In the genomic region with DNA sequence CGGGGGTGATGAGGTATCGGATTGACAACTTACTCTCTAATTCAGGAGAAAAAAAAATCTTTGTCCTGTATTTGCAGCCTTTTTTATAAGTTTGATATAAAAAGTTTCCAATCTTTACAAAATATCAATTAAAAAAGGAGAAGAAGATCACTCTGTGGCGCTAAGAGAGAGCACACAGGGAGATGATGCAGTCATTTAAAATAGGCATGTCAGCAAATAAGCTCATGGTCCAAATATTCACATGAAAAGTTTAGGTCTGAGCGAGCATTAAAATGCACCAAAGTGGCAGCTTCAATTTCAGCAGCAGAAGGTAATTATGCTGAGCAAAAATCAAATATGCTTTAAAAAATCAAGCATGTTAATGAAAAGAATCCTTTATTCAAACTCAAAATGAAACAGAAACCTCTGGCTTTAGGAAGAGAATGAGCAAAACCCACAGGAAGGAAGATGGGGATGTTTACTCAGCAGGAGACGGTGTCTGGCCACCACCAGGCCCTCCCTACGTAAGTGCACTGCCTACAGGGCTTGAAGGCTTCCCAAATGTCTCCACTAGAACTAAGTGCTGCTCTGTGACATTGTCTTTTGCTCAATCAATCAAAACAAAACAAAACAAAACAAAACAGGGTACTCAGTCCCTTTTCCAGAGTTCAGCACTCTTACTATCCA, we compare ENCODE assay signal across 14 cellular contexts.
A peak's percentile ranks its signal among the peaks of the same experiment; 100 is the strongest.
DNase-seq lines count a peak whose midpoint lies in the region; ATAC-seq and TF ChIP-seq lines count a peak whose summit lies in the region.
"Had no signal": no experiment of that assay in that cellular context is flagged by ENCODE, and none has a peak within 500 bp of the region (broad histone marks: within the 10 kb centered on the region; RNA-seq: fewer than 3 reads in every experiment).

No MANE protein-coding gene starts in this region.

- no peaks in the 10 kb centered on the region for H3K36me3 Mint-ChIP-seq in stimulated activated naive CD8-positive, alpha-beta T cell treated with anti-CD3 and anti-CD28 coated beads, Interleukin-15, Interleukin-2, amounts not matched to agents 100 ng/mL and 50 ng/mL, for 24 hours (ENCODE audit: low read depth)
- no peaks in the 10 kb centered on the region for H3K36me3 Mint-ChIP-seq in WTC11
- H3K36me3 Mint-ChIP-seq: memory B cell had no signal

- H3K27me3 Mint-ChIP-seq in stimulated activated naive CD8-positive, alpha-beta T cell treated with anti-CD3 and anti-CD28 coated beads, Interleukin-15, Interleukin-2, amounts not matched to agents 100 ng/mL and 50 ng/mL, for 24 hours: no peaks in the 10 kb centered on the region
- H3K27me3 Mint-ChIP-seq in WTC11 (ENCODE audit: low read depth): no peaks in the 10 kb centered on the region
- H3K27me3 Mint-ChIP-seq: activated CD4-positive, alpha-beta memory T cell treated with anti-CD3 and anti-CD28 coated beads, Interleukin-2, amount 10 ng/mL, durations not matched to agents 7 days and 5 days; B cell; memory B cell had no signal

- POLR2A ChIA-PET in WTC11 (lab: Charles Lee): no interaction called here

- peak overlapping the region; percentile 10 to 53 for H3K27ac ChIP-seq in left lung
- H3K27ac ChIP-seq in upper lobe of right lung: no peak overlapping the region

- H3K27me3 ChIP-seq in left lung (no peaks in the 10 kb centered on the region), upper lobe of right lung (no peaks in the 10 kb centered on the region)

- no peaks in the 10 kb centered on the region for H3K4me1 ChIP-seq in left lung
- no peaks in the 10 kb centered on the region for H3K4me1 ChIP-seq in upper lobe of right lung

- H3K4me3 Mint-ChIP-seq in stimulated activated naive CD8-positive, alpha-beta T cell treated with anti-CD3 and anti-CD28 coated beads, Interleukin-15, Interleukin-2, amounts not matched to agents 100 ng/mL and 50 ng/mL, for 24 hours: no peak overlapping the region
- no peak overlapping the region for H3K4me3 Mint-ChIP-seq in WTC11
- H3K4me3 Mint-ChIP-seq: activated CD4-positive, alpha-beta memory T cell treated with anti-CD3 and anti-CD28 coated beads, Interleukin-2, amount 10 ng/mL, durations not matched to agents 7 days and 5 days; B cell; memory B cell had no signal

- peaks cover 5% of the 10 kb centered on the region for H3K4me1 Mint-ChIP-seq in stimulated activated naive CD8-positive, alpha-beta T cell treated with anti-CD3 and anti-CD28 coated beads, Interleukin-15, Interleukin-2, amounts not matched to agents 100 ng/mL and 50 ng/mL, for 24 hours (ENCODE audit: low read depth)
- peaks cover 12% of the 10 kb centered on the region for H3K4me1 Mint-ChIP-seq in WTC11

- no peak for ATAC-seq in stimulated activated naive CD8-positive, alpha-beta T cell treated with anti-CD3 and anti-CD28 coated beads, Interleukin-15, Interleukin-2, amounts not matched to agents 100 U/mL and 50 U/mL, for 24 hours
- ATAC-seq in WTC11 (peak; percentile 69), left lung (peak; percentile 79), upper lobe of right lung (peak; percentile 66)

- DNase-seq in stimulated activated naive CD8-positive, alpha-beta T cell treated with anti-CD3 and anti-CD28 coated beads, Interleukin-15, Interleukin-2, amounts not matched to agents 100 U/mL and 50 U/mL, for 24 hours: no peak
- DNase-seq in WTC11 (ENCODE audit: low spot score) (no peak), left lung (no peak), upper lobe of right lung (no peak), NCI-H2171 treated with DMSO at 0.1 percent for 48 hours (lab: John Stamatoyannopoulos, UW) (no peak), Kasumi-1 (lab: John Stamatoyannopoulos, UW) (no peak)
- DNase-seq in stimulated activated CD4-positive, alpha-beta T cell treated with anti-CD3 and anti-CD28 coated beads, Interleukin-15, amount 100 ng/mL, for 24 hours: no peak
- DNase-seq: activated CD4-positive, alpha-beta memory T cell treated with anti-CD3 and anti-CD28 coated beads, Interleukin-2, amount 10 ng/mL, durations not matched to agents 7 days and 5 days; activated effector memory CD4-positive, alpha-beta T cell treated with Interleukin-2 at 50 U/mL for 16 hours; NCI-H2171; OCI-M1 had no signal

- TF ChIP-seq CTCF in WTC11 (IDR thresholded peaks at IDR 0.05) (no peak), left lung (IDR thresholded peaks at IDR 0.05) (no peak), upper lobe of right lung (IDR thresholded peaks at IDR 0.05) (no peak)

- CTCF ChIA-PET in WTC11 (lab: Charles Lee): interaction anchor here (0.6 kb wide), 1 partner anchor 1304 kb away, joined by 3 read pairs; no protein-coding TSS in a partner anchor

- intact Hi-C loops in left lung (cut with DNase I): no loop called here
- intact Hi-C loops in upper lobe of right lung (cut with DNase I): no loop called here

- H3K4me3 ChIP-seq in left lung (peak overlapping the region in 1 of 2 donors; percentile 14), upper lobe of right lung (no peak overlapping the region)

- no peaks in the 10 kb centered on the region for H3K9me3 Mint-ChIP-seq in stimulated activated naive CD8-positive, alpha-beta T cell treated with anti-CD3 and anti-CD28 coated beads, Interleukin-15, Interleukin-2, amounts not matched to agents 100 ng/mL and 50 ng/mL, for 24 hours
- H3K9me3 Mint-ChIP-seq in WTC11: no peaks in the 10 kb centered on the region
- H3K9me3 Mint-ChIP-seq: activated CD4-positive, alpha-beta memory T cell treated with anti-CD3 and anti-CD28 coated beads, Interleukin-2, amount 10 ng/mL, durations not matched to agents 7 days and 5 days had no signal

- H3K27ac Mint-ChIP-seq in stimulated activated naive CD8-positive, alpha-beta T cell treated with anti-CD3 and anti-CD28 coated beads, Interleukin-15, Interleukin-2, amounts not matched to agents 100 ng/mL and 50 ng/mL, for 24 hours: peak overlapping the region; percentile 17
- H3K27ac Mint-ChIP-seq in WTC11: no peak overlapping the region
- H3K27ac Mint-ChIP-seq: activated CD4-positive, alpha-beta memory T cell treated with anti-CD3 and anti-CD28 coated beads, Interleukin-2, amount 10 ng/mL, durations not matched to agents 7 days and 5 days; B cell; memory B cell had no signal

- no peaks in the 10 kb centered on the region for H3K9me3 ChIP-seq in left lung
- H3K9me3 ChIP-seq in upper lobe of right lung: no peaks in the 10 kb centered on the region

- H3K36me3 ChIP-seq in left lung (no peaks in the 10 kb centered on the region), upper lobe of right lung (no peaks in the 10 kb centered on the region)

TF ChIP-seq in WTC11, 78 proteins besides CTCF, POLR2A, EP300 and RAD21:
- TF ChIP-seq, protein P1, sequence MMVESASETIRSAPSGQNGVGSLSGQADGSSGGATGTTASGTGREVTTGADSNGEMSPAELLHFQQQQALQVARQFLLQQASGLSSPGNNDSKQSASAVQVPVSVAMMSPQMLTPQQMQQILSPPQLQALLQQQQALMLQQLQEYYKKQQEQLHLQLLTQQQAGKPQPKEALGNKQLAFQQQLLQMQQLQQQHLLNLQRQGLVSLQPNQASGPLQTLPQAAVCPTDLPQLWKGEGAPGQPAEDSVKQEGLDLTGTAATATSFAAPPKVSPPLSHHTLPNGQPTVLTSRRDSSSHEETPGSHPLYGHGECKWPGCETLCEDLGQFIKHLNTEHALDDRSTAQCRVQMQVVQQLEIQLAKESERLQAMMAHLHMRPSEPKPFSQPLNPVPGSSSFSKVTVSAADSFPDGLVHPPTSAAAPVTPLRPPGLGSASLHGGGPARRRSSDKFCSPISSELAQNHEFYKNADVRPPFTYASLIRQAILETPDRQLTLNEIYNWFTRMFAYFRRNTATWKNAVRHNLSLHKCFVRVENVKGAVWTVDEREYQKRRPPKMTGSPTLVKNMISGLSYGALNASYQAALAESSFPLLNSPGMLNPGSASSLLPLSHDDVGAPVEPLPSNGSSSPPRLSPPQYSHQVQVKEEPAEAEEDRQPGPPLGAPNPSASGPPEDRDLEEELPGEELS (CRISPR knock-in tag; IDR thresholded peaks at IDR 0.05): no peak
- TF ChIP-seq GABPB1 (CRISPR knock-in tag; IDR thresholded peaks at IDR 0.05): no peak
- TF ChIP-seq ZNF396 (CRISPR knock-in tag; IDR thresholded peaks at IDR 0.05; ENCODE audit: borderline replicate concordance): no peak
- no peak for TF ChIP-seq PRRX2 (CRISPR knock-in tag; IDR thresholded peaks at IDR 0.05)
